ENCODE assay signal across 19 cellular contexts in genomic region chr2:18084376-18084775, GRCh38.
DNase-seq lines count a peak whose midpoint lies in the region; TF ChIP-seq lines count a peak whose summit lies in the region.
"Had no signal": no experiment of that assay in that cellular context is flagged by ENCODE, and none has a peak within 500 bp of the region (broad histone marks: within the 10 kb centered on the region; RNA-seq: fewer than 3 reads in every experiment).

No MANE protein-coding gene starts in this region.

- H3K36me3 ChIP-seq in SJSA1 = no peaks in the 10 kb centered on the region
- H3K36me3 ChIP-seq in osteoblast (ENCODE audit: insufficient read depth, low read length) = no peaks in the 10 kb centered on the region
- H3K36me3 ChIP-seq: BE2C, BLaER1 had no signal

- no peak overlapping the region for H3K4me2 ChIP-seq in osteoblast (ENCODE audit: insufficient read depth, low read length)
- H3K4me2 ChIP-seq: BLaER1 had no signal

- H3K27me3 ChIP-seq in SJSA1 (replicated peaks) = no peaks in the 10 kb centered on the region
- H3K27me3 ChIP-seq in osteoblast (ENCODE audit: insufficient read depth, low read length) = peaks cover 2% of the 10 kb centered on the region
- H3K27me3 ChIP-seq: BE2C, BLaER1 had no signal

- no peak overlapping the region for H3K27ac ChIP-seq in SJSA1
- H3K27ac ChIP-seq in osteoblast (ENCODE audit: low read depth, low read length) = no peak overlapping the region
- H3K27ac ChIP-seq: BLaER1 had no signal

- no peak for TF ChIP-seq CTCF in osteoblast (IDR thresholded peaks at IDR 0.05; ENCODE audit: extremely low read depth, low read depth, low read length)

- H3K79me2 ChIP-seq in osteoblast (ENCODE audit: insufficient read depth, low read length) = no peaks in the 10 kb centered on the region

- no peaks in the 10 kb centered on the region for H4K20me1 ChIP-seq in osteoblast (ENCODE audit: insufficient read depth, low read length)
- H4K20me1 ChIP-seq: BLaER1 had no signal

- H2AFZ ChIP-seq in osteoblast (ENCODE audit: low read length) = no peak overlapping the region

- peak; percentile 40 to 50 for DNase-seq in SJSA1 (ENCODE audit: low read depth in 1 of 2, low spot score in 2 of 2)
- peak; percentile 27 for DNase-seq in osteoblast (ENCODE audit: insufficient read length, low spot score, missing footprints)
- DNase-seq in stimulated activated CD8-positive, alpha-beta memory T cell treated with anti-CD3 and anti-CD28 coated beads, Interleukin-4, amount 100 ng/mL, for 48 hours = no peak
- no peak for DNase-seq in NCI-H82 (lab: John Stamatoyannopoulos, UW)
- no peak for DNase-seq in DMS79 treated with DMSO at 0.1 percent for 48 hours (lab: John Stamatoyannopoulos, UW)
- DNase-seq: 8988T; ACHN; BE2C; C1 segment of cervical spinal cord; CD4-positive, alpha-beta memory T cell; CD4-positive, CD25-positive, alpha-beta regulatory T cell; CD8-positive, alpha-beta memory T cell; COR-L47; DMS 273 treated with DMSO at 0.1 percent for 48 hours; DMS153; DMS53; DMS79; GF-D8 had no signal

- H3K9me3 ChIP-seq in SJSA1 (replicated peaks) (no peaks in the 10 kb centered on the region), osteoblast (ENCODE audit: low read depth, low read length) (no peaks in the 10 kb centered on the region)
- H3K9me3 ChIP-seq: BE2C, BLaER1 had no signal

- no peak overlapping the region for H3K4me3 ChIP-seq in SJSA1
- H3K4me3 ChIP-seq in osteoblast (ENCODE audit: insufficient read depth, low read length) = no peak overlapping the region
- H3K4me3 ChIP-seq: BLaER1 had no signal

- H3K4me1 ChIP-seq in SJSA1 (replicated peaks) (peaks cover 11% of the 10 kb centered on the region), osteoblast (ENCODE audit: insufficient read depth, low read length) (no peaks in the 10 kb centered on the region)
- H3K4me1 ChIP-seq: BE2C, BLaER1 had no signal

Comparison
In these comparisons a context has a peak if more than half of its experiments do, and no peak if none do; other contexts are left out.
1. DNase-seq: peak in SJSA1 (2 of 2) and osteoblast (single experiment); none in stimulated activated CD8-positive, alpha-beta memory T cell treated with anti-CD3 and anti-CD28 coated beads, Interleukin-4, amount 100 ng/mL, for 48 hours (single experiment), NCI-H82 (single experiment) and DMS79 treated with DMSO at 0.1 percent for 48 hours (single experiment).